Comparison of ENCODE assay signal across 32 cellular contexts in the genomic region with DNA sequence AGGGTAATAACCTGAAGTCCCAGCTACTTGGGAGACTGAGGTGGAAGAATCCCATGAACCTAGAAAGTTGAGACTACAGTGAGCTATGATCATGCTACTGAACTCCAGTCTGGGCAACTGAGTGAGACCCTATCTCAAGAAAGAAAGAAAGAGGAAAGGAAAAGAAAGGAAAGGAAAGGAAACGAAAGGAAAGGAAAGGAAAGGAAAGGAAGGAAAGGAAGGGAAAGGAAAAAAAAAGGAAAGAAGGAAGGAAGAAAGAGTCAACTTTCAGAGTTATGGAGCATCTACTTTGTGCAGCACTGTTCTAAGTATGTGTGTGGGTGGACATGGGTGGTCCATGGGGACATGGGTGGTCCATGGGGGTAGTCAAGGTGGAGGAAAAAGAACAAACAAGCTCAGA.
"Had no signal": no experiment of that assay in that cellular context is flagged by ENCODE, and none has a peak within 500 bp of the region (broad histone marks: within the 10 kb centered on the region; RNA-seq: fewer than 3 reads in every experiment).

No MANE protein-coding gene starts in this region.

- H3K9me3 ChIP-seq: adrenal gland, ascending aorta, body of pancreas, breast epithelium had no signal

- DNase-seq: activated effector memory CD4-positive, alpha-beta T cell treated with anti-CD3 and anti-CD28 coated beads, Interleukin-2, amount 50 U/mL, for 16 hours; activated effector memory CD4-positive, alpha-beta T cell treated with Interleukin-2 at 50 U/mL for 16 hours; activated gamma-delta T cell; activated gamma-delta T cell treated with Interleukin-2 at 50 U/mL for 16 hours; activated naive CD4-positive, alpha-beta T cell; activated naive CD4-positive, alpha-beta T cell treated with anti-CD3 and anti-CD28 coated beads for 36 hours; activated naive CD4-positive, alpha-beta T cell treated with anti-CD3 and anti-CD28 coated beads, Interleukin-2, amount 10 ng/mL, durations not matched to agents 7 days and 5 days; activated naive CD4-positive, alpha-beta T cell treated with anti-CD3 and anti-CD28 coated beads, Interleukin-2, amount 50 U/mL, for 16 hours; activated naive CD4-positive, alpha-beta T cell treated with Interleukin-2 at 50 U/mL for 16 hours; activated naive CD8-positive, alpha-beta T cell treated with anti-CD3 and anti-CD28 coated beads for 36 hours; activated naive CD8-positive, alpha-beta T cell treated with anti-CD3 and anti-CD28 coated beads, Interleukin-2, amount 10 ng/mL, durations not matched to agents 7 days and 5 days; activated naive CD8-positive, alpha-beta T cell treated with anti-CD3 and anti-CD28 coated beads, Interleukin-2, amount 50 U/mL, for 24 hours; activated T-cell treated with anti-CD3 and anti-CD28 coated beads, Interleukin-2, amount 50 U/mL, for 1 hour; activated T-cell treated with anti-CD3 and anti-CD28 coated beads, Interleukin-2, amount 50 U/mL, for 24 hours; activated T-cell treated with anti-CD3 and anti-CD28 coated beads, Interleukin-2, amount 50 U/mL, for 4 hours; activated T-cell treated with anti-CD3 and anti-CD28 coated beads, Interleukin-2, amount 50 U/mL, for 48 hours; activated T-cell treated with anti-CD3 and anti-CD28 coated beads, Interleukin-2, amount 50 U/mL, for 72 hours; adrenal gland; amniotic stem cell; amygdala; anterior cingulate cortex; aorta; body of pancreas; brain microvascular endothelial cell; caudate nucleus; central memory CD4-positive, alpha-beta T cell; cerebellar nuclear complex had no signal

- H3K4me3 ChIP-seq: adrenal gland, ascending aorta, body of pancreas, breast epithelium, cardiac muscle cell had no signal

- H3K27me3 ChIP-seq: adrenal gland, ascending aorta, body of pancreas, brain microvascular endothelial cell had no signal

- H3K36me3 ChIP-seq: adrenal gland, ascending aorta, brain microvascular endothelial cell, breast epithelium, cardiac muscle cell had no signal

- H3K4me1 ChIP-seq: adrenal gland, ascending aorta, body of pancreas, breast epithelium had no signal

- H3K27ac ChIP-seq: adrenal gland, ascending aorta, body of pancreas, brain microvascular endothelial cell, breast epithelium, cardiac muscle cell had no signal

- FAIRE-seq: astrocyte, bronchial epithelial cell had no signal
